ENCODE assay signal across 15 cellular contexts in the genomic region with DNA sequence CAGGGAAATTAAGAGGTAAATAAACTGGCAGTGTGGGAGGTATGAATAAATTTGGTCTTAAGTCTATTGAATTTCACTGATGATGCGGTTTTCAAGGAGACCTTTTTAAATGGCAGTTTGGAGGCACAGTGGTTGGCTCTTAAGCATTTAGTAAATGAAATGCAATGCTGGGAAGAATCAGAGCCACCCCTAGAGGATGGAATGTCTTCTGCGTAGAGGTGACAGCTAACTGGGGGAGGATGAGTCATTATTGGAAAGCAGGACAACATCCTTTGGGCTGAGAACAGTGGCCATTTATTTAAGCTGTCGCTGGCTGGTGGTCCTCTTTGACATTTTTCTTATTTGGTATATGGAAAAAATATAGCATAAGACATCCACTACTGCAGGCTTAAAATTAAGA.
DNase-seq lines count a peak whose midpoint lies in the region; ATAC-seq and TF ChIP-seq lines count a peak whose summit lies in the region.
"Had no signal": no experiment of that assay in that cellular context is flagged by ENCODE, and none has a peak within 500 bp of the region (broad histone marks: within the 10 kb centered on the region; RNA-seq: fewer than 3 reads in every experiment).

No MANE protein-coding gene starts in this region.

- no peak for ATAC-seq in GM18858 (IDR thresholded peaks at IDR 0.05; ENCODE audit: unreplicated experiment)
- ATAC-seq in HG03571 (IDR thresholded peaks at IDR 0.05; ENCODE audit: unreplicated experiment), result no peak
- ATAC-seq: activated T-helper 17 cell treated with anti-CD3 and anti-CD28 coated beads, Interleukin-2, amount 50 U/mL, for 72 hours; gastroesophageal sphincter had no signal

- no peak overlapping the region for H3K4me3 ChIP-seq in epithelial cell of esophagus (ENCODE audit: low read length)
- no peak overlapping the region for H3K4me3 ChIP-seq in retinal pigment epithelial cell (ENCODE audit: low read length)
- H3K4me3 ChIP-seq: ascending aorta, gastroesophageal sphincter, ovary had no signal

- DNase-seq in NCI-H446 (lab: John Stamatoyannopoulos, UW) (peak; percentile 45 to 55), NCI-H446 treated with DMSO at 0.1 percent for 48 hours (lab: John Stamatoyannopoulos, UW) (no peak), NCI-H2107 (lab: John Stamatoyannopoulos, UW) (peak; percentile 28), epithelial cell of esophagus (ENCODE audit: low read depth) (peak; percentile 4), retinal pigment epithelial cell (ENCODE audit: low read depth) (no peak), MV-4-11 (lab: John Stamatoyannopoulos, UW) (no peak)
- DNase-seq: activated CD4-positive, alpha-beta T cell treated with anti-CD3 and anti-CD28 coated beads, Interleukin-2, amount 10 ng/mL, durations not matched to agents 24 days and 14 days; DND-41; NK-92 treated with Interleukin-12 subunit alpha and Interleukin-12 subunit beta, amount 100 ng/mL, for 24 hours; ovary had no signal

- TF ChIP-seq CTCF in epithelial cell of esophagus (IDR thresholded peaks at IDR 0.05; ENCODE audit: insufficient read depth, low read depth, low read length, missing control alignments), result no peak
- peak; percentile 31 for TF ChIP-seq CTCF in retinal pigment epithelial cell (conservative IDR thresholded peaks at IDR 0.05; ENCODE audit: low read depth, low read length)

Comparison
In these comparisons a context has a peak if more than half of its experiments do, and no peak if none do; other contexts are left out.
1. DNase-seq: peak in NCI-H446 (2 of 2), NCI-H2107 (single experiment) and epithelial cell of esophagus (single experiment); none in NCI-H446 treated with DMSO at 0.1 percent for 48 hours (single experiment), retinal pigment epithelial cell (single experiment) and MV-4-11 (single experiment).